In the genomic region with DNA sequence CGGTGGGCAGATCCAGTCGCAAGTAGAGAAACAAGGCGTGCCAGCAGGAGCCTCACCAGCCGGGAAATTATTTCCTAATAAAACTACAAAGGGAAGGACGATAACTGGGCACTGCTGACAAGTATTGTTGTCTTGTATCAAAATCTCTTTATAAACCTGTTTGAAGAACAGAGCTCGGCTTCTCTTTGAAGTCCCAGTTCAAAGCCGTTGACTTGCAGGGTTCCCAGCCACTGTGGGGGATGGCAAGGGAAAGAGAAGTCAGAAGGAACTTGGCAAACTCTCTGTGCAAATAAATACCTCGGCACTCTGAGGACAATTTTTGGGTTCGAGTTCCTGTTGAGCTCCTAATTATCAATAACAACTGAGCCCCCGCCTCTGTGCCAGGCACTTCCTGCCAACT, we compare ENCODE assay signal across 1 cellular context.
TF ChIP-seq lines count a peak whose summit lies in the region.

No MANE protein-coding gene starts in this region.

TF ChIP-seq in GM23338, 12 proteins besides CTCF, POLR2A, EP300 and RAD21 (continued from another document):
- TF ChIP-seq, protein P1, sequence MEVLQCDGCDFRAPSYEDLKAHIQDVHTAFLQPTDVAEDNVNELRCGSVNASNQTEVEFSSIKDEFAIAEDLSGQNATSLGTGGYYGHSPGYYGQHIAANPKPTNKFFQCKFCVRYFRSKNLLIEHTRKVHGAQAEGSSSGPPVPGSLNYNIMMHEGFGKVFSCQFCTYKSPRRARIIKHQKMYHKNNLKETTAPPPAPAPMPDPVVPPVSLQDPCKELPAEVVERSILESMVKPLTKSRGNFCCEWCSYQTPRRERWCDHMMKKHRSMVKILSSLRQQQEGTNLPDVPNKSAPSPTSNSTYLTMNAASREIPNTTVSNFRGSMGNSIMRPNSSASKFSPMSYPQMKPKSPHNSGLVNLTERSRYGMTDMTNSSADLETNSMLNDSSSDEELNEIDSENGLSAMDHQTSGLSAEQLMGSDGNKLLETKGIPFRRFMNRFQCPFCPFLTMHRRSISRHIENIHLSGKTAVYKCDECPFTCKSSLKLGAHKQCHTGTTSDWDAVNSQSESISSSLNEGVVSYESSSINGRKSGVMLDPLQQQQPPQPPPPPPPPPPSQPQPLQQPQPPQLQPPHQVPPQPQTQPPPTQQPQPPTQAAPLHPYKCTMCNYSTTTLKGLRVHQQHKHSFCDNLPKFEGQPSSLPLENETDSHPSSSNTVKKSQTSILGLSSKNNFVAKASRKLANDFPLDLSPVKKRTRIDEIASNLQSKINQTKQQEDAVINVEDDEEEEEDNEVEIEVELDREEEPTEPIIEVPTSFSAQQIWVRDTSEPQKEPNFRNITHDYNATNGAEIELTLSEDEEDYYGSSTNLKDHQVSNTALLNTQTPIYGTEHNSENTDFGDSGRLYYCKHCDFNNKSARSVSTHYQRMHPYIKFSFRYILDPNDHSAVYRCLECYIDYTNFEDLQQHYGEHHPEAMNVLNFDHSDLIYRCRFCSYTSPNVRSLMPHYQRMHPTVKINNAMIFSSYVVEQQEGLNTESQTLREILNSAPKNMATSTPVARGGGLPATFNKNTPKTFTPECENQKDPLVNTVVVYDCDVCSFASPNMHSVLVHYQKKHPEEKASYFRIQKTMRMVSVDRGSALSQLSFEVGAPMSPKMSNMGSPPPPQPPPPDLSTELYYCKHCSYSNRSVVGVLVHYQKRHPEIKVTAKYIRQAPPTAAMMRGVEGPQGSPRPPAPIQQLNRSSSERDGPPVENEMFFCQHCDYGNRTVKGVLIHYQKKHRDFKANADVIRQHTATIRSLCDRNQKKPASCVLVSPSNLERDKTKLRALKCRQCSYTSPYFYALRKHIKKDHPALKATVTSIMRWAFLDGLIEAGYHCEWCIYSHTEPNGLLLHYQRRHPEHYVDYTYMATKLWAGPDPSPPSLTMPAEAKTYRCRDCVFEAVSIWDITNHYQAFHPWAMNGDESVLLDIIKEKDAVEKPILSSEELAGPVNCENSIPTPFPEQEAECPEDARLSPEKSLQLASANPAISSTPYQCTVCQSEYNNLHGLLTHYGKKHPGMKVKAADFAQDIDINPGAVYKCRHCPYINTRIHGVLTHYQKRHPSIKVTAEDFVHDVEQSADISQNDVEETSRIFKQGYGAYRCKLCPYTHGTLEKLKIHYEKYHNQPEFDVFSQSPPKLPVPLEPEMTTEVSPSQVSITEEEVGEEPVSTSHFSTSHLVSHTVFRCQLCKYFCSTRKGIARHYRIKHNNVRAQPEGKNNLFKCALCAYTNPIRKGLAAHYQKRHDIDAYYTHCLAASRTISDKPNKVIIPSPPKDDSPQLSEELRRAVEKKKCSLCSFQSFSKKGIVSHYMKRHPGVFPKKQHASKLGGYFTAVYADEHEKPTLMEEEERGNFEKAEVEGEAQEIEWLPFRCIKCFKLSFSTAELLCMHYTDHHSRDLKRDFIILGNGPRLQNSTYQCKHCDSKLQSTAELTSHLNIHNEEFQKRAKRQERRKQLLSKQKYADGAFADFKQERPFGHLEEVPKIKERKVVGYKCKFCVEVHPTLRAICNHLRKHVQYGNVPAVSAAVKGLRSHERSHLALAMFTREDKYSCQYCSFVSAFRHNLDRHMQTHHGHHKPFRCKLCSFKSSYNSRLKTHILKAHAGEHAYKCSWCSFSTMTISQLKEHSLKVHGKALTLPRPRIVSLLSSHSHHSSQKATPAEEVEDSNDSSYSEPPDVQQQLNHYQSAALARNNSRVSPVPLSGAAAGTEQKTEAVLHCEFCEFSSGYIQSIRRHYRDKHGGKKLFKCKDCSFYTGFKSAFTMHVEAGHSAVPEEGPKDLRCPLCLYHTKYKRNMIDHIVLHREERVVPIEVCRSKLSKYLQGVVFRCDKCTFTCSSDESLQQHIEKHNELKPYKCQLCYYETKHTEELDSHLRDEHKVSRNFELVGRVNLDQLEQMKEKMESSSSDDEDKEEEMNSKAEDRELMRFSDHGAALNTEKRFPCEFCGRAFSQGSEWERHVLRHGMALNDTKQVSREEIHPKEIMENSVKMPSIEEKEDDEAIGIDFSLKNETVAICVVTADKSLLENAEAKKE (CRISPR knock-in tag; IDR thresholded peaks at IDR 0.05), result no peak
- TF ChIP-seq, protein P2, sequence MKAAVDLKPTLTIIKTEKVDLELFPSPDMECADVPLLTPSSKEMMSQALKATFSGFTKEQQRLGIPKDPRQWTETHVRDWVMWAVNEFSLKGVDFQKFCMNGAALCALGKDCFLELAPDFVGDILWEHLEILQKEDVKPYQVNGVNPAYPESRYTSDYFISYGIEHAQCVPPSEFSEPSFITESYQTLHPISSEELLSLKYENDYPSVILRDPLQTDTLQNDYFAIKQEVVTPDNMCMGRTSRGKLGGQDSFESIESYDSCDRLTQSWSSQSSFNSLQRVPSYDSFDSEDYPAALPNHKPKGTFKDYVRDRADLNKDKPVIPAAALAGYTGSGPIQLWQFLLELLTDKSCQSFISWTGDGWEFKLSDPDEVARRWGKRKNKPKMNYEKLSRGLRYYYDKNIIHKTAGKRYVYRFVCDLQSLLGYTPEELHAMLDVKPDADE (IDR thresholded peaks at IDR 0.05), result no peak
- no peak for TF ChIP-seq JUNB (IDR thresholded peaks at IDR 0.05; ENCODE audit: unreplicated experiment)
- TF ChIP-seq EZH2 (IDR thresholded peaks at IDR 0.05; ENCODE audit: low read depth, unreplicated experiment), result no peak
- TF ChIP-seq ZNF331 (CRISPR knock-in tag; IDR thresholded peaks at IDR 0.05; ENCODE audit: low read depth), result no peak
- no peak for TF ChIP-seq STAT1 (IDR thresholded peaks at IDR 0.05; ENCODE audit: unreplicated experiment)
